In genomic region chr12:11815397-11815796, GRCh38 we compare ENCODE assay signal across 27 cellular contexts.
DNase-seq lines count a peak whose midpoint lies in the region; ATAC-seq, FAIRE-seq and TF ChIP-seq lines count a peak whose summit lies in the region.
"Had no signal": no experiment of that assay in that cellular context is flagged by ENCODE, and none has a peak within 500 bp of the region (broad histone marks: within the 10 kb centered on the region; RNA-seq: fewer than 3 reads in every experiment).

No MANE protein-coding gene starts in this region.

- H3K27ac ChIP-seq in GM23338 (ENCODE audit: low read depth) (no peak overlapping the region), angular gyrus (ENCODE audit: low read depth, low read length) (peak overlapping the region; percentile 22)
- H3K27ac ChIP-seq: parathyroid adenoma, right lobe of liver, SJCRH30 had no signal

- H3K4me2 ChIP-seq in GM23338, result no peak overlapping the region

- no peak overlapping the region for H3K27ac Mint-ChIP-seq in GM23338
- H3K27ac Mint-ChIP-seq: natural killer cell treated with Interleukin-12 subunit alpha and Interleukin-12 subunit beta and Interleukin-15 and Interleukin-18, amount 100 ng/mL, for 72 hours; T-helper 1 cell treated with Interleukin-12 subunit alpha and Interleukin-12 subunit beta and Interleukin-4 antibody, amounts not matched to agents 30 μg/mL and 1 μg/mL, for 36 hours; type B pancreatic cell had no signal

- H3K36me3 Mint-ChIP-seq in GM23338 (ENCODE audit: low read depth), result no peaks in the 10 kb centered on the region
- H3K36me3 Mint-ChIP-seq: natural killer cell treated with Interleukin-12 subunit alpha and Interleukin-12 subunit beta and Interleukin-15 and Interleukin-18, amount 100 ng/mL, for 72 hours had no signal

- DNase-seq in GM23338 (ENCODE audit: low spot score), result no peak
- peak; percentile 90 for DNase-seq in NCI-H146 (lab: John Stamatoyannopoulos, UW)
- DNase-seq in kidney tubule cell (ENCODE audit: low spot score), result peak; percentile 35
- DNase-seq in activated CD4-positive, alpha-beta T cell treated with anti-CD3 and anti-CD28 coated beads for 4 hours, result no peak
- DNase-seq in NCI-H446 (lab: John Stamatoyannopoulos, UW), result no peak
- no peak for DNase-seq in frontal cortex (ENCODE audit: low spot score in 2 of 2)
- no peak for DNase-seq in NCI-H524 treated with DMSO at 0.1 percent for 48 hours (lab: John Stamatoyannopoulos, UW)
- DNase-seq: activated CD4-positive, alpha-beta T cell treated with anti-CD3 and anti-CD28 coated beads, Interleukin-2, amount 50 U/mL, for 4 hours; activated gamma-delta T cell treated with Interleukin-2 at 50 U/mL for 16 hours; central memory CD4-positive, alpha-beta T cell; DMS 273 treated with DMSO at 0.1 percent for 48 hours; effector CD8-positive, alpha-beta T cell; midbrain; NCI-H187 treated with DMSO at 0.1 percent for 48 hours; NCI-H82; right lobe of liver; SJCRH30; stimulated activated naive CD4-positive, alpha-beta T cell treated with Interleukin-2 at 50 U/mL for 16 hours had no signal

- FAIRE-seq in frontal cortex (lab: Jason Lieb, UNC), result no peak
- FAIRE-seq: G401.6, K562 had no signal

- no peak overlapping the region for H2AFZ ChIP-seq in GM23338
- H2AFZ ChIP-seq: parathyroid adenoma had no signal

- 0 out of 2 replicates have a peak, but pooled peaks cover 3% of the 10 kb centered on the region for H3K36me3 ChIP-seq in GM23338 (ENCODE audit: insufficient read depth)
- H3K36me3 ChIP-seq: right lobe of liver, SJCRH30 had no signal

- peaks cover 40% of the 10 kb centered on the region for H3K4me1 ChIP-seq in GM23338 (ENCODE audit: insufficient read depth)

- no peaks in the 10 kb centered on the region for H3K79me2 ChIP-seq in GM23338 (replicated peaks; ENCODE audit: insufficient read depth)

- no peak overlapping the region for H3K4me3 Mint-ChIP-seq in GM23338
- H3K4me3 Mint-ChIP-seq: natural killer cell treated with Interleukin-12 subunit alpha and Interleukin-12 subunit beta and Interleukin-15 and Interleukin-18, amount 100 ng/mL, for 72 hours; T-helper 1 cell treated with Interleukin-12 subunit alpha and Interleukin-12 subunit beta and Interleukin-4 antibody, amounts not matched to agents 30 μg/mL and 1 μg/mL, for 36 hours; type B pancreatic cell had no signal

- no peaks in the 10 kb centered on the region for H3F3A ChIP-seq in GM23338 (replicated peaks; ENCODE audit: low read depth)

- H3K4me1 Mint-ChIP-seq in GM23338, result peaks cover 54% of the 10 kb centered on the region

- H3K27me3 ChIP-seq in GM23338 (ENCODE audit: insufficient read depth), result no peaks in the 10 kb centered on the region
- H3K27me3 ChIP-seq: right lobe of liver, SJCRH30 had no signal

- no peaks in the 10 kb centered on the region for H4K20me1 ChIP-seq in GM23338 (replicated peaks; ENCODE audit: insufficient read depth)

- H3K4me3 ChIP-seq in GM23338, result no peak overlapping the region
- H3K4me3 ChIP-seq: K562, right lobe of liver, SJCRH30 had no signal

- H3K9me2 ChIP-seq in GM23338 (ENCODE audit: insufficient read depth), result no peaks in the 10 kb centered on the region

- no peaks in the 10 kb centered on the region for H3K27me3 Mint-ChIP-seq in GM23338 (ENCODE audit: insufficient read depth, low read depth, poor library complexity)
- H3K27me3 Mint-ChIP-seq: natural killer cell treated with Interleukin-12 subunit alpha and Interleukin-12 subunit beta and Interleukin-15 and Interleukin-18, amount 100 ng/mL, for 72 hours; type B pancreatic cell had no signal

- no peak for ATAC-seq in GM23338
- ATAC-seq: K562; left lobe of liver; natural killer cell treated with Interleukin-12 subunit alpha and Interleukin-12 subunit beta and Interleukin-15 and Interleukin-18, amount 100 ng/mL, for 72 hours; Panc1; right lobe of liver had no signal

- no peak for TF ChIP-seq CTCF in GM23338 (conservative IDR thresholded peaks at IDR 0.05; ENCODE audit: low read depth in 2 of 2)

- no peaks in the 10 kb centered on the region; the same call in 2 of the 3 replicates for H3K9me3 Mint-ChIP-seq in GM23338
- H3K9me3 Mint-ChIP-seq: natural killer cell treated with Interleukin-12 subunit alpha and Interleukin-12 subunit beta and Interleukin-15 and Interleukin-18, amount 100 ng/mL, for 72 hours; T-helper 1 cell treated with Interleukin-12 subunit alpha and Interleukin-12 subunit beta and Interleukin-4 antibody, amounts not matched to agents 30 μg/mL and 1 μg/mL, for 36 hours had no signal

TF ChIP-seq in GM23338, 12 proteins besides CTCF, POLR2A, EP300 and RAD21:
- TF ChIP-seq CREB1 (CRISPR knock-in tag; IDR thresholded peaks at IDR 0.05; ENCODE audit: low read depth) (no peak), ZNF462 (CRISPR knock-in tag; IDR thresholded peaks at IDR 0.05) (peak; percentile 46; the same call in 1 of the 2 replicates)

Comparison
In these comparisons a context has a peak if more than half of its experiments do, and no peak if none do; other contexts are left out.
1. DNase-seq: peak in NCI-H146 (single experiment) and kidney tubule cell (single experiment); none in GM23338 (single experiment), activated CD4-positive, alpha-beta T cell treated with anti-CD3 and anti-CD28 coated beads for 4 hours (0 of 2), NCI-H446 (0 of 2), frontal cortex (0 of 2) and NCI-H524 treated with DMSO at 0.1 percent for 48 hours (single experiment).